ENCODE assay signal across 1 cellular context in the genomic region with DNA sequence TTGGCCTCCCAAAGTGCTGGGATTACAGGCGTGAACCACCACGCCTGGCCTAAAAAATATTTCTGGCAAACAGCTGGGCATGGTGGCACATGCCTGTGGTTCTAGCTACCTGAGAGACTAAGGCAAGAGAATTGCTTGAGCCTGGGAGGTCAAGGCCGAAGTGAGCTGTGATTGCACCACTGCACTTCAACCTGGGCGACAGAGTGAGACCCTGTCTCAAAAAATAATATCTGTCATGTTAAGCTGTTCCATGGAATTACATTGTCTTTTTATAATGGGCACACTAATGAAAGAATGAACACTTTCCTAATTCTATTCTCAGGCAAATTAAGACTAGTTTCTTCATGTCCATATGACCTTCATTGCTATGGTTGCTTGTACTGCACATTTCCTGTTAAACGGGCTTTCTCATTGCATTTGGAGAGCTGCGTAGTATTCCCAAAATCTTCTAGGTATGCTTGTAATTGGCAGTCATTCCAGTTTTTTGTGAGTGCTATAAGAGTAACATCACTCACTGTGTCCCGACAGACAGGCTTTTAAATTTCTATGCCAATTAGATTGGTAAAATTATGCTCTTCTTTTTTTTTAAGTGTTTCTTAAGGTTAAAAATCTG.
TF ChIP-seq lines count a peak whose summit lies in the region.

No MANE protein-coding gene starts in this region.

TF ChIP-seq in HEK293, 187 proteins besides CTCF, POLR2A, EP300 and RAD21 (continued from another document):
- TF ChIP-seq, protein P1, sequence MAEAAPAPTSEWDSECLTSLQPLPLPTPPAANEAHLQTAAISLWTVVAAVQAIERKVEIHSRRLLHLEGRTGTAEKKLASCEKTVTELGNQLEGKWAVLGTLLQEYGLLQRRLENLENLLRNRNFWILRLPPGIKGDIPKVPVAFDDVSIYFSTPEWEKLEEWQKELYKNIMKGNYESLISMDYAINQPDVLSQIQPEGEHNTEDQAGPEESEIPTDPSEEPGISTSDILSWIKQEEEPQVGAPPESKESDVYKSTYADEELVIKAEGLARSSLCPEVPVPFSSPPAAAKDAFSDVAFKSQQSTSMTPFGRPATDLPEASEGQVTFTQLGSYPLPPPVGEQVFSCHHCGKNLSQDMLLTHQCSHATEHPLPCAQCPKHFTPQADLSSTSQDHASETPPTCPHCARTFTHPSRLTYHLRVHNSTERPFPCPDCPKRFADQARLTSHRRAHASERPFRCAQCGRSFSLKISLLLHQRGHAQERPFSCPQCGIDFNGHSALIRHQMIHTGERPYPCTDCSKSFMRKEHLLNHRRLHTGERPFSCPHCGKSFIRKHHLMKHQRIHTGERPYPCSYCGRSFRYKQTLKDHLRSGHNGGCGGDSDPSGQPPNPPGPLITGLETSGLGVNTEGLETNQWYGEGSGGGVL (tag by site-specific recombination; IDR thresholded peaks at IDR 0.05) = no peak
TF ChIP-seq in HEK293: peak in this region for 1.
